Comparison of ENCODE assay signal across 8 cellular contexts in the genomic region with DNA sequence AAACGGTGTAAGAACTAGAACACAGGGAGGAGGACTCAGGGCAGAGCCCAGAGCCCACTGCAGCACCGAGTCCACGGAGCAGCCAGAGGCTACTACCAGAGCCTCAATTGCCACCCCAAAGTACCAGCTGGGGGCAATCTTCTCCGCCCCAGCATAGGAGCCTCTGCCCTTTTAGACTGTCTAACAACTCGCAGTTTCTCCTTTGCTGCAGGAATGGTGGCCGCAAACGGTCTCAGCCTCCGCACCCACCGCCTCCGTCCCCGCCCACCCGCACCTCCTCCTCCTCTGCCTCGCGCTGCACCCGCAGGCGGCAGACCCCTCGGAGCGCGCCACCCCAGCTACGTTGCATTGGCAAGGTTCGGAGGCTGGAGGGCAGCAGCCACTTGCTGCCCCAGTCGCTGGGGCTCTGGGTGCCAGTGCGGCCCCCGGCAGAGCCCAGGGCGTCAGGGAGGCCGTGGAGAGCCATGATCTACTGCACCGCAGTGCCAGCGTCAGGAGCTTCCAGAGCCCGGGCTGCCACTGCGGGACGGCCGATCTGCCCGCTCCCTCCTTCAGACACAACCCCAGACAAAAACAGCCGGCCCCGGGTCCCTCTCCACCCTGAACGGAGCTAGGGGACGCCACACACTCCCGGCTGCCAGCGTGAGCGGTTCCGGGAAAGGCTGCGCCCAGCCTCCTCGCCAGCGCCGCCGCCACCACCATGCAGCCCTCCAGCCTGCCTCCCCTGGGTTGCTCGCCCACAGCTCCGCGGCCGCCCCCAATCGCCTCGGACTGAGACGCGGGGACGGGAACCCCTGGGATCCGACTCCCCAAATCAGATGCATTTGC. TPM values are rescaled to one million over a fixed set of nuclear protein-coding genes. Genes with fewer than 3 reads are reported as not detected.
DNase-seq lines count a peak whose midpoint lies in the region; ATAC-seq and TF ChIP-seq lines count a peak whose summit lies in the region.

No MANE protein-coding gene starts in this region.

- H3K27ac ChIP-seq in body of pancreas: peak overlapping the region in 1 of 4 donors; percentile 17
- peak overlapping the region in 8 of 21 experiments; percentile 10 to 71 (median 53) for H3K27ac ChIP-seq in skin epidermis

- peak overlapping the region; percentile 28 to 66 for H3K4me3 ChIP-seq in body of pancreas
- peak overlapping the region; percentile 22 to 45 (median 32) for H3K4me3 ChIP-seq in skin epidermis

- ATAC-seq in GM19395 (IDR thresholded peaks at IDR 0.05; ENCODE audit: unreplicated experiment) (peak; percentile 56), body of pancreas (peak; percentile 56)

- H3K9me3 ChIP-seq in body of pancreas: no peaks in the 10 kb centered on the region

- peaks cover 34% of the 10 kb centered on the region for H3K4me1 ChIP-seq in body of pancreas

- intact Hi-C loops in body of pancreas (cut with DNase I): no loop called here

- WGBS in body of pancreas, 2 donors: 0 to 2% methylated on average over 28 to 56 of the region's 56 CpGs

- H3K36me3 ChIP-seq in body of pancreas (replicated peaks in 1 of 2; ENCODE audit: insufficient read depth in 1 of 2, low read depth in 2 of 2): no peaks in the 10 kb centered on the region

- TF ChIP-seq POLR2A in body of pancreas (IDR thresholded peaks at IDR 0.05): no peak

- peak in 1 of 7 experiments; percentile 15 for TF ChIP-seq CTCF in body of pancreas (IDR thresholded peaks at IDR 0.05)

- DNase-seq in Ammon's horn (ENCODE audit: low spot score) (peak; percentile 36), NCI-H2171 treated with DMSO at 0.1 percent for 48 hours (lab: John Stamatoyannopoulos, UW) (peak; percentile 38), body of pancreas (peak; percentile 11 to 49 (median 33)), iPS-NIHi11 (ENCODE audit: low spot score) (peak; percentile 37), NOMO-1 treated with dmso at 0.1 percent for 144 hours (lab: John Stamatoyannopoulos, UW; ENCODE audit: unreplicated experiment) (no peak), UCSD-AML1 (lab: John Stamatoyannopoulos, UW; ENCODE audit: unreplicated experiment) (no peak)

- no peaks in the 10 kb centered on the region for H3K27me3 ChIP-seq in body of pancreas

RNA-seq across cellular contexts. Expression of a gene that starts 1.8 kb away (rescaled TPM):
- total RNA-seq in body of pancreas: under 1 TPM; under 0.01 to 0.52 TPM

Comparison
In these comparisons a context has a peak if more than half of its experiments do, and no peak if none do; other contexts are left out.
1. DNase-seq: peak in Ammon's horn (single experiment), NCI-H2171 treated with DMSO at 0.1 percent for 48 hours (single experiment), body of pancreas (4 of 4) and iPS-NIHi11 (single experiment); none in NOMO-1 treated with dmso at 0.1 percent for 144 hours (single experiment) and UCSD-AML1 (single experiment).